ENCODE assay signal across 22 cellular contexts in the genomic region with DNA sequence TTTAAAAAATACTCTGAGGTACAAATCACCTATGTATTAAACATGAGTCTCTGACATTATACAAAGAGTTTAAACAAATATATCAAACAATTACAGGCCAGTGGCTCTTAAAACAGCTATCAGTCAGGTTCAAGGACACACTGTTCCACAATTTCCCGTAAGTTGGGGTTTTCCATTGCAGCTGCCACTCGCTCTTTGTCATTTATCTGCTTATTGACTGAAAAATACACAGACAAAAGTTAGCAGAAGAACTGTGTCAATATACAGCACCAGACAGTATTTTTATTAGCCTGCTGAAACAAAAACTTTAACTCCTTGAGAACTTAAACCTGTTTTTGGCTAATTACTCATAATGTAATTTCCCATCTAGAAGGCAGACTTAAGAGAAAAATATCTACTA. TPM values are rescaled to one million over a fixed set of nuclear protein-coding genes. Genes with fewer than 3 reads are reported as not detected.
DNase-seq lines count a peak whose midpoint lies in the region; ATAC-seq, FAIRE-seq and TF ChIP-seq lines count a peak whose summit lies in the region.
"Had no signal": no experiment of that assay in that cellular context is flagged by ENCODE, and none has a peak within 500 bp of the region (broad histone marks: within the 10 kb centered on the region; RNA-seq: fewer than 3 reads in every experiment).

No MANE protein-coding gene starts in this region.

- H3K36me3 Mint-ChIP-seq in CD8-positive, alpha-beta T cell: peaks cover 41% of the 10 kb centered on the region
- H3K36me3 Mint-ChIP-seq in activated CD8-positive, alpha-beta memory T cell treated with anti-CD3 and anti-CD28 coated beads, Interleukin-2, amount 10 ng/mL, durations not matched to agents 7 days and 5 days: peaks cover 25% of the 10 kb centered on the region

- H3K9me3 ChIP-seq in CD8-positive, alpha-beta T cell (ENCODE audit: low read length): no peaks in the 10 kb centered on the region
- H3K9me3 ChIP-seq in endocrine pancreas (ENCODE audit: control insufficient read depth, low read length): no peaks in the 10 kb centered on the region
- H3K9me3 ChIP-seq in pancreas: no peaks in the 10 kb centered on the region
- H3K9me3 ChIP-seq: Peyer's patch had no signal

- no peak overlapping the region for H3K9ac ChIP-seq in endocrine pancreas (ENCODE audit: control insufficient read depth, insufficient read depth, low read length)

- H3K4me3 ChIP-seq in CD8-positive, alpha-beta T cell (ENCODE audit: low read depth, low read length): no peak overlapping the region
- H3K4me3 ChIP-seq in endocrine pancreas (ENCODE audit: control insufficient read depth, insufficient read depth, low read length) (peak overlapping the region; percentile 34), pancreas (no peak overlapping the region)
- H3K4me3 ChIP-seq: Peyer's patch had no signal

- CTCF ChIA-PET in CD8-positive, alpha-beta T cell (lab: Charles Lee): interaction anchor here (1.2 kb wide), 1 partner anchor 463 kb away, joined by 3 read pairs; no protein-coding TSS in a partner anchor
- CTCF ChIA-PET in activated CD8-positive, alpha-beta memory T cell treated with anti-CD3 and anti-CD28 coated beads, Interleukin-2, amount 10 ng/mL, durations not matched to agents 7 days and 5 days (lab: Charles Lee): interaction anchor here (1.0 to 12.1 kb wide), 3 partner anchors 26 to 464 kb away, joined by 4 to 151 read pairs (median 4); partner anchors contain the start of gene DAPK2

- POLR2A ChIA-PET in CD8-positive, alpha-beta T cell (lab: Charles Lee): no interaction called here

- no peak overlapping the region for H3K27ac ChIP-seq in CD8-positive, alpha-beta T cell (ENCODE audit: low read depth, low read length)
- peak overlapping the region; percentile 13 to 91 (median 68) for H3K27ac ChIP-seq in pancreas

- no peaks in the 10 kb centered on the region for H3K9me3 Mint-ChIP-seq in CD8-positive, alpha-beta T cell
- H3K9me3 Mint-ChIP-seq in activated CD8-positive, alpha-beta memory T cell treated with anti-CD3 and anti-CD28 coated beads, Interleukin-2, amount 10 ng/mL, durations not matched to agents 7 days and 5 days (ENCODE audit: low read depth): no peaks in the 10 kb centered on the region

- peaks cover 10% of the 10 kb centered on the region for H3K4me1 Mint-ChIP-seq in CD8-positive, alpha-beta T cell (ENCODE audit: low read depth)
- peaks cover 22% of the 10 kb centered on the region for H3K4me1 Mint-ChIP-seq in activated CD8-positive, alpha-beta memory T cell treated with anti-CD3 and anti-CD28 coated beads, Interleukin-2, amount 10 ng/mL, durations not matched to agents 7 days and 5 days

- peak overlapping the region; percentile 52 for H3K27ac Mint-ChIP-seq in CD8-positive, alpha-beta T cell
- no peak overlapping the region for H3K27ac Mint-ChIP-seq in activated CD8-positive, alpha-beta memory T cell treated with anti-CD3 and anti-CD28 coated beads, Interleukin-2, amount 10 ng/mL, durations not matched to agents 7 days and 5 days

- peaks cover 8% of the 10 kb centered on the region for H3K36me3 ChIP-seq in CD8-positive, alpha-beta T cell (ENCODE audit: insufficient read depth, low read length)
- no peaks in the 10 kb centered on the region for H3K36me3 ChIP-seq in endocrine pancreas (ENCODE audit: control insufficient read depth, insufficient read depth, low read length)
- H3K36me3 ChIP-seq in pancreas: peaks cover 0 to 4% (median 0%) of the 10 kb centered on the region in 3 donors

- no peak for DNase-seq in CD8-positive, alpha-beta T cell
- DNase-seq in NCI-H774 (lab: John Stamatoyannopoulos, UW): peak; percentile 64
- peak in 2 of 6 donors; percentile 68 to 79 for DNase-seq in pancreas
- no peak for DNase-seq in stimulated activated CD4-positive, alpha-beta T cell treated with anti-CD3 and anti-CD28 coated beads, Interleukin-4, amount 100 ng/mL, for 24 hours
- DNase-seq in activated CD8-positive, alpha-beta memory T cell treated with anti-CD3 and anti-CD28 coated beads, Interleukin-2, amount 10 ng/mL, durations not matched to agents 7 days and 5 days: no peak
- DNase-seq: activated CD4-positive, alpha-beta T cell treated with anti-CD3 and anti-CD28 coated beads for 4 hours; activated CD8-positive, alpha-beta memory T cell treated with anti-CD3 and anti-CD28 coated beads, Interleukin-2, amount 50 U/mL, for 4 hours; hippocampal formation; NCI-H1092; NCI-H2107; NCI-H69; Peyer's patch; right cardiac atrium; stimulated activated CD4-positive, alpha-beta T cell treated with anti-CD3 and anti-CD28 coated beads, Interleukin-2, amount 100 ng/mL, for 24 hours; T-helper 9 cell had no signal

- WGBS in pancreas, 2 donors: 8 to 18% methylated on average over 2 of the region's 2 CpGs

- H3K4me3 Mint-ChIP-seq in CD8-positive, alpha-beta T cell: no peak overlapping the region
- no peak overlapping the region for H3K4me3 Mint-ChIP-seq in activated CD8-positive, alpha-beta memory T cell treated with anti-CD3 and anti-CD28 coated beads, Interleukin-2, amount 10 ng/mL, durations not matched to agents 7 days and 5 days

- intact Hi-C loops in CD8-positive, alpha-beta T cell (cut with DNase I, micrococcal nuclease): no loop called here
- intact Hi-C loops in pancreas (cut with DNase I): no loop called here

- FAIRE-seq in pancreas (lab: Jason Lieb, UNC): no peak
- FAIRE-seq: astrocyte, endometrium had no signal

- H3K27me3 Mint-ChIP-seq in CD8-positive, alpha-beta T cell (ENCODE audit: low read depth): no peaks in the 10 kb centered on the region
- H3K27me3 Mint-ChIP-seq in activated CD8-positive, alpha-beta memory T cell treated with anti-CD3 and anti-CD28 coated beads, Interleukin-2, amount 10 ng/mL, durations not matched to agents 7 days and 5 days: no peaks in the 10 kb centered on the region

- ATAC-seq in CD8-positive, alpha-beta T cell: no peak
- ATAC-seq in pancreas: peak; percentile 52 to 69 (median 66)
- ATAC-seq in GM18502 (IDR thresholded peaks at IDR 0.05; ENCODE audit: poor library complexity, unreplicated experiment): no peak
- ATAC-seq in HG02970 (IDR thresholded peaks at IDR 0.05; ENCODE audit: low FRiP score, unreplicated experiment): no peak
- ATAC-seq in activated CD8-positive, alpha-beta memory T cell treated with anti-CD3 and anti-CD28 coated beads, Interleukin-2, amount 10 ng/mL, durations not matched to agents 7 days and 5 days: no peak
- ATAC-seq: HCT116, SK-N-SH treated with all-trans-retinoic acid at 6 μM for 48 hours had no signal

- H3K4me1 ChIP-seq in CD8-positive, alpha-beta T cell (ENCODE audit: insufficient read depth, low read length): no peaks in the 10 kb centered on the region
- peaks cover 32% of the 10 kb centered on the region for H3K4me1 ChIP-seq in endocrine pancreas (ENCODE audit: control insufficient read depth, insufficient read depth, low read length)
- H3K4me1 ChIP-seq in pancreas: peaks cover 24 to 57% (median 44%) of the 10 kb centered on the region in 3 donors

- TF ChIP-seq CTCF in CD8-positive, alpha-beta T cell (IDR thresholded peaks at IDR 0.05): no peak
- TF ChIP-seq CTCF in pancreas (IDR thresholded peaks at IDR 0.05): no peak

- H3K27me3 ChIP-seq in CD8-positive, alpha-beta T cell (ENCODE audit: insufficient read depth, low read length): no peaks in the 10 kb centered on the region
- H3K27me3 ChIP-seq in endocrine pancreas (ENCODE audit: control insufficient read depth, insufficient read depth, low read length) (no peaks in the 10 kb centered on the region), pancreas (no peaks in the 10 kb centered on the region)
- H3K27me3 ChIP-seq: Peyer's patch had no signal

RNA-seq across cellular contexts. Expression of gene CIAO2A, which starts 20.8 kb away (rescaled TPM):
- 10 to 100 TPM; 12.4 to 12.7 TPM for total RNA-seq in CD8-positive, alpha-beta T cell
- 10 to 100 TPM; 16.0 to 44.1 (median 26.3) TPM for total RNA-seq in pancreas
- 10 to 100 TPM; 42.0 to 61.2 TPM for polyA plus RNA-seq in pancreas
- total RNA-seq in activated CD8-positive, alpha-beta memory T cell treated with anti-CD3 and anti-CD28 coated beads, Interleukin-2, amount 10 ng/mL, durations not matched to agents 7 days and 5 days: 10 to 100 TPM; 66.4 to 80.2 TPM

RNA-seq across cellular contexts. Expression of gene SNX1, which starts 23.0 kb away (rescaled TPM):
- total RNA-seq in CD8-positive, alpha-beta T cell: 10 to 100 TPM; 61.0 to 65.8 TPM
- 10 to 100 TPM; 41.3 to 82.4 (median 49.5) TPM for total RNA-seq in pancreas
- 10 to 100 TPM; 32.9 to 36.6 TPM for polyA plus RNA-seq in pancreas
- 100 to 1,000 TPM; 108 to 114 TPM for total RNA-seq in activated CD8-positive, alpha-beta memory T cell treated with anti-CD3 and anti-CD28 coated beads, Interleukin-2, amount 10 ng/mL, durations not matched to agents 7 days and 5 days

RNA-seq across cellular contexts. Expression of gene DAPK2, which starts 26.5 kb away (rescaled TPM):
- total RNA-seq in CD8-positive, alpha-beta T cell: 1 to 10 TPM; 3.3 to 5.2 TPM
- 1 to 10 TPM; 2.1 to 8.0 (median 5.0) TPM for total RNA-seq in pancreas
- polyA plus RNA-seq in pancreas: 1 to 10 TPM; 4.9 to 6.0 TPM
- total RNA-seq in activated CD8-positive, alpha-beta memory T cell treated with anti-CD3 and anti-CD28 coated beads, Interleukin-2, amount 10 ng/mL, durations not matched to agents 7 days and 5 days: 10 to 100 TPM; 14.1 to 15.0 TPM

Comparison
In these comparisons a context has a peak if more than half of its experiments do, and no peak if none do; other contexts are left out.
1. ATAC-seq: peak in pancreas (4 of 4); none in CD8-positive, alpha-beta T cell (single experiment), GM18502 (single experiment), HG02970 (single experiment) and activated CD8-positive, alpha-beta memory T cell treated with anti-CD3 and anti-CD28 coated beads, Interleukin-2, amount 10 ng/mL, durations not matched to agents 7 days and 5 days (single experiment).